In genomic region chr12:64008596-64008995, GRCh38 we compare ENCODE assay signal across 23 cellular contexts.
"Had no signal": no experiment of that assay in that cellular context is flagged by ENCODE, and none has a peak within 500 bp of the region (broad histone marks: within the 10 kb centered on the region; RNA-seq: fewer than 3 reads in every experiment).

No MANE protein-coding gene starts in this region.

- H3K9me3 Mint-ChIP-seq: activated B cell treated with CpG ODN at 0.5 μM for 24 hours; activated CD4-positive, alpha-beta T cell treated with anti-CD3 and anti-CD28 coated beads, Interleukin-2, amount 10 ng/mL, durations not matched to agents 7 days and 5 days; activated naive CD4-positive, alpha-beta T cell treated with anti-CD3 and anti-CD28 coated beads, Interleukin-2, amount 10 ng/mL, durations not matched to agents 7 days and 5 days; activated naive CD8-positive, alpha-beta T cell treated with anti-CD3 and anti-CD28 coated beads, Interleukin-2, amount 50 U/mL, for 24 hours; activated T-cell treated with anti-CD3 and anti-CD28 coated beads, Interleukin-2, amount 50 U/mL, for 4 hours; central memory CD8-positive, alpha-beta T cell; natural killer cell; stimulated activated naive B cell treated with anti-CD40 and anti-IgM and Interleukin-4, amounts not matched to agents 10 μg/mL and 1 μg/mL and 100 μg/mL, for 72 hours had no signal

- H3K27me3 Mint-ChIP-seq: activated B cell treated with CpG ODN at 0.5 μM for 24 hours; activated CD4-positive, alpha-beta T cell treated with anti-CD3 and anti-CD28 coated beads, Interleukin-2, amount 10 ng/mL, durations not matched to agents 7 days and 5 days; activated naive CD4-positive, alpha-beta T cell treated with anti-CD3 and anti-CD28 coated beads, Interleukin-2, amount 10 ng/mL, durations not matched to agents 7 days and 5 days; activated naive CD8-positive, alpha-beta T cell treated with anti-CD3 and anti-CD28 coated beads, Interleukin-2, amount 50 U/mL, for 24 hours; central memory CD8-positive, alpha-beta T cell; stimulated activated naive B cell treated with anti-CD40 and anti-IgM and Interleukin-4, amounts not matched to agents 10 μg/mL and 1 μg/mL and 100 μg/mL, for 72 hours had no signal

- FAIRE-seq: endometrium, urothelium cell line had no signal

- H3K27ac ChIP-seq: coronary artery, gastroesophageal sphincter, heart right ventricle, spleen, tibial artery had no signal

- H3K4me1 ChIP-seq: spleen, tibial artery had no signal

- H3K9me3 ChIP-seq: gastroesophageal sphincter, sigmoid colon, tibial artery had no signal

- H3K4me3 Mint-ChIP-seq: activated B cell treated with CpG ODN at 0.5 μM for 24 hours; activated CD4-positive, alpha-beta T cell treated with anti-CD3 and anti-CD28 coated beads, Interleukin-2, amount 10 ng/mL, durations not matched to agents 7 days and 5 days; activated naive CD4-positive, alpha-beta T cell treated with anti-CD3 and anti-CD28 coated beads, Interleukin-2, amount 10 ng/mL, durations not matched to agents 7 days and 5 days; activated naive CD8-positive, alpha-beta T cell treated with anti-CD3 and anti-CD28 coated beads, Interleukin-2, amount 50 U/mL, for 24 hours; activated T-cell treated with anti-CD3 and anti-CD28 coated beads, Interleukin-2, amount 50 U/mL, for 4 hours; central memory CD8-positive, alpha-beta T cell; immature natural killer cell; natural killer cell; stimulated activated naive B cell treated with anti-CD40 and anti-IgM and Interleukin-4, amounts not matched to agents 10 μg/mL and 1 μg/mL and 100 μg/mL, for 72 hours had no signal

- H3K36me3 ChIP-seq: gastroesophageal sphincter, heart right ventricle, sigmoid colon, spleen, tibial artery had no signal

- H3K4me1 Mint-ChIP-seq: activated B cell treated with CpG ODN at 0.5 μM for 24 hours; activated CD4-positive, alpha-beta T cell treated with anti-CD3 and anti-CD28 coated beads, Interleukin-2, amount 10 ng/mL, durations not matched to agents 7 days and 5 days; activated naive CD4-positive, alpha-beta T cell treated with anti-CD3 and anti-CD28 coated beads, Interleukin-2, amount 10 ng/mL, durations not matched to agents 7 days and 5 days; activated naive CD8-positive, alpha-beta T cell treated with anti-CD3 and anti-CD28 coated beads, Interleukin-2, amount 50 U/mL, for 24 hours; central memory CD8-positive, alpha-beta T cell; immature natural killer cell; natural killer cell; stimulated activated naive B cell treated with anti-CD40 and anti-IgM and Interleukin-4, amounts not matched to agents 10 μg/mL and 1 μg/mL and 100 μg/mL, for 72 hours had no signal

- ATAC-seq: activated naive CD8-positive, alpha-beta T cell treated with anti-CD3 and anti-CD28 coated beads, Interleukin-2, amount 50 U/mL, for 24 hours; activated T-cell treated with anti-CD3 and anti-CD28 coated beads, Interleukin-2, amount 50 U/mL, for 4 hours; esophagus mucosa; gastroesophageal sphincter; heart right ventricle; left cardiac atrium; natural killer cell; stimulated activated naive B cell treated with anti-CD40 and anti-IgM and Interleukin-4, amounts not matched to agents 10 μg/mL and 1 μg/mL and 100 μg/mL, for 72 hours had no signal

- H3K4me3 ChIP-seq: coronary artery, gastroesophageal sphincter, heart right ventricle, sigmoid colon, spleen, tibial artery had no signal

- H3K36me3 Mint-ChIP-seq: activated naive CD4-positive, alpha-beta T cell treated with anti-CD3 and anti-CD28 coated beads, Interleukin-2, amount 10 ng/mL, durations not matched to agents 7 days and 5 days; immature natural killer cell; natural killer cell; stimulated activated naive B cell treated with anti-CD40 and anti-IgM and Interleukin-4, amounts not matched to agents 10 μg/mL and 1 μg/mL and 100 μg/mL, for 72 hours had no signal

- H3K27me3 ChIP-seq: gastroesophageal sphincter, heart right ventricle, sigmoid colon, spleen, tibial artery had no signal

- H3K27ac Mint-ChIP-seq: activated B cell treated with CpG ODN at 0.5 μM for 24 hours; activated CD4-positive, alpha-beta T cell treated with anti-CD3 and anti-CD28 coated beads, Interleukin-2, amount 10 ng/mL, durations not matched to agents 7 days and 5 days; activated naive CD4-positive, alpha-beta T cell treated with anti-CD3 and anti-CD28 coated beads, Interleukin-2, amount 10 ng/mL, durations not matched to agents 7 days and 5 days; activated naive CD8-positive, alpha-beta T cell treated with anti-CD3 and anti-CD28 coated beads, Interleukin-2, amount 50 U/mL, for 24 hours; immature natural killer cell; natural killer cell; stimulated activated naive B cell treated with anti-CD40 and anti-IgM and Interleukin-4, amounts not matched to agents 10 μg/mL and 1 μg/mL and 100 μg/mL, for 72 hours had no signal

- DNase-seq: activated B cell treated with CpG ODN at 0.5 μM for 24 hours; activated CD4-positive, alpha-beta T cell treated with anti-CD3 and anti-CD28 coated beads, Interleukin-2, amount 10 ng/mL, durations not matched to agents 7 days and 5 days; activated CD8-positive, alpha-beta memory T cell treated with anti-CD3 and anti-CD28 coated beads, Interleukin-2, amount 50 U/mL, for 4 hours; activated naive CD4-positive, alpha-beta T cell treated with anti-CD3 and anti-CD28 coated beads, Interleukin-2, amount 10 ng/mL, durations not matched to agents 7 days and 5 days; activated naive CD8-positive, alpha-beta T cell treated with anti-CD3 and anti-CD28 coated beads, Interleukin-2, amount 50 U/mL, for 24 hours; activated T-cell treated with anti-CD3 and anti-CD28 coated beads, Interleukin-2, amount 50 U/mL, for 4 hours; anterior cingulate cortex; heart right ventricle; immature natural killer cell; left cardiac atrium; natural killer cell; sigmoid colon; spleen; stimulated activated naive B cell treated with anti-CD40 and anti-IgM and Interleukin-4, amounts not matched to agents 10 μg/mL and 1 μg/mL and 100 μg/mL, for 72 hours; T-helper 1 cell; T-helper 9 cell; tibial artery had no signal
